In genomic region chr12:75389061-75389460, GRCh38 we compare ENCODE assay signal across 9 cellular contexts. TPM values are rescaled to one million over a fixed set of nuclear protein-coding genes. Genes with fewer than 3 reads are reported as not detected.
DNase-seq lines count a peak whose midpoint lies in the region; ATAC-seq and TF ChIP-seq lines count a peak whose summit lies in the region.
"Had no signal": no experiment of that assay in that cellular context is flagged by ENCODE, and none has a peak within 500 bp of the region (broad histone marks: within the 10 kb centered on the region; RNA-seq: fewer than 3 reads in every experiment).

No MANE protein-coding gene starts in this region.

- H3K36me3 Mint-ChIP-seq in glutamatergic neuron (ENCODE audit: unreplicated experiment): no peaks in the 10 kb centered on the region

- H3K27ac ChIP-seq in dorsolateral prefrontal cortex (peak overlapping the region in 52 of 59 donors; percentile 26 to 98 (median 92)), psoas muscle (peak overlapping the region; percentile 94)

- intact Hi-C loops in dorsolateral prefrontal cortex (cut with DNase I) (loop anchor here in 1 of 2 donors (5.0 kb wide), 1 partner anchor 643 kb away; the partner anchor contains the start of gene PHLDA1), psoas muscle (cut with DNase I) (loop anchor here in 1 of 2 donors (2.0 kb wide), 1 partner anchor 54 kb away; the partner anchor contains the start of gene GLIPR1L1), posterior vena cava (cut with DNase I) (no loop called here)

- no peak for TF ChIP-seq CTCF in dorsolateral prefrontal cortex (IDR thresholded peaks at IDR 0.05 in 54 of 56, conservative IDR thresholded peaks at IDR 0.05 in 2 of 56; ENCODE audit: low read depth in 1 of 56, partially characterized antibody in 56 of 56)
- no peak for TF ChIP-seq CTCF in psoas muscle (IDR thresholded peaks at IDR 0.05)
- TF ChIP-seq CTCF in glutamatergic neuron (IDR thresholded peaks at IDR 0.05; ENCODE audit: partially characterized antibody, unreplicated experiment): no peak

- H3K4me1 Mint-ChIP-seq in glutamatergic neuron (ENCODE audit: low read depth, unreplicated experiment): peaks cover 9% of the 10 kb centered on the region

- H3K4me3 Mint-ChIP-seq in glutamatergic neuron (ENCODE audit: unreplicated experiment): no peak overlapping the region

- peaks cover 8% of the 10 kb centered on the region for H3K9me3 ChIP-seq in psoas muscle
- H3K9me3 ChIP-seq: right atrium auricular region had no signal

- DNase-seq in EH (ENCODE audit: low read depth): peak; percentile 81
- peak; percentile 17 for DNase-seq in NCI-H2081 treated with DMSO at 0.1 percent for 48 hours (lab: John Stamatoyannopoulos, UW)
- DNase-seq in dorsolateral prefrontal cortex: no peak
- DNase-seq in psoas muscle: no peak
- no peak for DNase-seq in activated CD4-positive, alpha-beta T cell treated with anti-CD3 and anti-CD28 coated beads for 4 hours
- DNase-seq in glutamatergic neuron: no peak
- DNase-seq in posterior vena cava (ENCODE audit: low spot score): no peak

- ATAC-seq in psoas muscle: peak; percentile 57 to 78 (median 68)
- ATAC-seq in HG02840 (IDR thresholded peaks at IDR 0.05; ENCODE audit: low FRiP score, unreplicated experiment): no peak

- WGBS in psoas muscle, 3 donors: 77 to 88% (median 84%) methylated on average over 1 of the region's 1 CpG

- H3K9me3 Mint-ChIP-seq in glutamatergic neuron (ENCODE audit: unreplicated experiment): peaks cover 2% of the 10 kb centered on the region

- H3K27me3 ChIP-seq in dorsolateral prefrontal cortex: no peaks in the 10 kb centered on the region
- H3K27me3 ChIP-seq in psoas muscle (ENCODE audit: insufficient read depth in 3 of 3, low read length in 2 of 3): no peaks in the 10 kb centered on the region
- H3K27me3 ChIP-seq: right atrium auricular region had no signal

- no peak overlapping the region for H3K27ac Mint-ChIP-seq in glutamatergic neuron (ENCODE audit: unreplicated experiment)

- peaks cover 0 to 4% of the 10 kb centered on the region in 2 donors for H3K36me3 ChIP-seq in psoas muscle (ENCODE audit: insufficient read depth in 1 of 2, low read depth in 1 of 2)
- H3K36me3 ChIP-seq: right atrium auricular region had no signal

- H3K4me3 ChIP-seq in dorsolateral prefrontal cortex (peak overlapping the region in 47 of 59 donors; percentile 13 to 86 (median 77)), psoas muscle (peak overlapping the region; percentile 83)

- peaks cover 20% of the 10 kb centered on the region for H3K4me1 ChIP-seq in psoas muscle

- no peaks in the 10 kb centered on the region for H3K27me3 Mint-ChIP-seq in glutamatergic neuron (ENCODE audit: unreplicated experiment)

RNA-seq across cellular contexts. Expression of gene GLIPR1L2, which starts 1.8 kb away (rescaled TPM):
- total RNA-seq in dorsolateral prefrontal cortex: 10 to 100 TPM in 1 of 120 experiments, 1 to 10 TPM in 118, under 1 TPM in 1; 0.80 to 10.4 (median 3.9) TPM
- total RNA-seq in psoas muscle: 1 to 10 TPM in 2 of 4 donors, under 1 TPM in 1, not detected in 1; 0.54 to 1.5 (median 1.3) TPM
- under 1 TPM; 0.04 to 0.60 (median 0.57) TPM for polyA plus RNA-seq in psoas muscle
- total RNA-seq in glutamatergic neuron (ENCODE audit: unreplicated experiment): not detected
- total RNA-seq in posterior vena cava: under 1 TPM; 0.38 to 0.65 TPM

RNA-seq across cellular contexts. Expression of gene GLIPR1L1, which starts 54.6 kb away (rescaled TPM):
- total RNA-seq in dorsolateral prefrontal cortex (not detected), psoas muscle (not detected), glutamatergic neuron (ENCODE audit: unreplicated experiment) (not detected), posterior vena cava (not detected)
- not detected for polyA plus RNA-seq in psoas muscle
- total RNA-seq: right atrium auricular region had no signal

RNA-seq across cellular contexts. Expression of gene CAPS2, which starts 58.9 kb away (rescaled TPM):
- total RNA-seq in dorsolateral prefrontal cortex: 10 to 100 TPM; 26.0 to 75.4 (median 46.0) TPM
- 1 to 10 TPM; 7.6 to 9.8 (median 9.0) TPM for total RNA-seq in psoas muscle
- polyA plus RNA-seq in psoas muscle: 10 to 100 TPM in 1 of 3 donors, 1 to 10 TPM in 1, under 1 TPM in 1; 0.73 to 20.3 (median 5.3) TPM
- 6.8 TPM for total RNA-seq in glutamatergic neuron (ENCODE audit: unreplicated experiment)
- total RNA-seq in posterior vena cava: 10 to 100 TPM in 1 of 2 donors, 1 to 10 TPM in 1; 8.6 to 13.5 TPM

Comparison
In these comparisons a context has a peak if more than half of its experiments do, and no peak if none do; other contexts are left out.
1. DNase-seq: peak in EH (single experiment) and NCI-H2081 treated with DMSO at 0.1 percent for 48 hours (single experiment); none in dorsolateral prefrontal cortex (0 of 10), psoas muscle (0 of 2), activated CD4-positive, alpha-beta T cell treated with anti-CD3 and anti-CD28 coated beads for 4 hours (0 of 2), glutamatergic neuron (single experiment) and posterior vena cava (single experiment).